1 cellular context compared by ENCODE assay signal in genomic region chr9:91042024-91042423, GRCh38.
TF ChIP-seq lines count a peak whose summit lies in the region.

No MANE protein-coding gene starts in this region.

TF ChIP-seq in IMR-90, 13 proteins besides CTCF, POLR2A, EP300 and RAD21:
- TF ChIP-seq MAFK (IDR thresholded peaks at IDR 0.05; ENCODE audit: low read depth, low read length) (no peak), MXI1 (IDR thresholded peaks at IDR 0.05; ENCODE audit: borderline replicate concordance, low read depth, low read length) (no peak), FOS (IDR thresholded peaks at IDR 0.05; ENCODE audit: low read depth, low read length) (no peak), RCOR1 (IDR thresholded peaks at IDR 0.05; ENCODE audit: insufficient replicate concordance, low read length) (no peak), USF2 (IDR thresholded peaks at IDR 0.05; ENCODE audit: low read depth, low read length) (no peak), CHD1 (IDR thresholded peaks at IDR 0.05; ENCODE audit: low read depth, low read length) (no peak), CEBPB (IDR thresholded peaks at IDR 0.05; ENCODE audit: low read depth, low read length) (no peak), BHLHE40 (IDR thresholded peaks at IDR 0.05; ENCODE audit: low read depth, low read length) (no peak), RFX5 (IDR thresholded peaks at IDR 0.05; ENCODE audit: low read depth, low read length) (no peak), NFE2L2 (IDR thresholded peaks at IDR 0.05; ENCODE audit: low read depth, low read length) (no peak), MAZ (IDR thresholded peaks at IDR 0.05; ENCODE audit: borderline replicate concordance, low read depth, low read length) (no peak)
- TF ChIP-seq, protein P1, sequence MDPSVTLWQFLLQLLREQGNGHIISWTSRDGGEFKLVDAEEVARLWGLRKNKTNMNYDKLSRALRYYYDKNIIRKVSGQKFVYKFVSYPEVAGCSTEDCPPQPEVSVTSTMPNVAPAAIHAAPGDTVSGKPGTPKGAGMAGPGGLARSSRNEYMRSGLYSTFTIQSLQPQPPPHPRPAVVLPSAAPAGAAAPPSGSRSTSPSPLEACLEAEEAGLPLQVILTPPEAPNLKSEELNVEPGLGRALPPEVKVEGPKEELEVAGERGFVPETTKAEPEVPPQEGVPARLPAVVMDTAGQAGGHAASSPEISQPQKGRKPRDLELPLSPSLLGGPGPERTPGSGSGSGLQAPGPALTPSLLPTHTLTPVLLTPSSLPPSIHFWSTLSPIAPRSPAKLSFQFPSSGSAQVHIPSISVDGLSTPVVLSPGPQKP (IDR thresholded peaks at IDR 0.05; ENCODE audit: borderline replicate concordance, low read depth, low read length): no peak
